In the genomic region with DNA sequence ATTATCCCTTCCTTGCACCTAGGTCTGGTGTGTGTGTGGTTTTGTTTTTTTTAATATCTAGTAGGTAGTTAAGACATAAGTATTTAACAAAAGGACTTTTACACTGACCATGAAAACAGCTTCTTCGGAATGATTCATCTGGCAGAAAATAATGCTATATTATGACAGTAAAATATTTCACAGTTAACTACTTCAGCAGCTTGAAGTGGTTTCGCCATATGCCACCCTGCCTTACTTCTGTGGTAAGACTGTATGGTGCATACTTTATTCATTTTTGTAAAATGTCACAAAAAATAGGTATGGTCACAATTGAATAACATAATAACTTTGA, we compare ENCODE assay signal across 8 cellular contexts. TPM values are rescaled to one million over a fixed set of nuclear protein-coding genes. Genes with fewer than 3 reads are reported as not detected.
DNase-seq lines count a peak whose midpoint lies in the region; ATAC-seq, FAIRE-seq and TF ChIP-seq lines count a peak whose summit lies in the region.

No MANE protein-coding gene starts in this region.

- peak overlapping the region; percentile 94 to 97 for H3K27ac ChIP-seq in A549
- peak overlapping the region; percentile 94; the same call in 1 of the 2 replicates for H3K27ac ChIP-seq in HUES64 (ENCODE audit: low read depth, low read length)
- peak overlapping the region; percentile 93 for H3K27ac ChIP-seq in muscle layer of colon (ENCODE audit: low read depth, low read length)

- TF ChIP-seq CTCF in A549 (IDR thresholded peaks at IDR 0.05) (no peak), GM20000 (IDR thresholded peaks at IDR 0.05; ENCODE audit: extremely low read depth, missing control alignments) (no peak)

- H3K4me3 ChIP-seq in A549 (peak overlapping the region; percentile 95), HUES64 (ENCODE audit: low read length) (peak overlapping the region; percentile 95), muscle layer of colon (ENCODE audit: low read depth in 1 of 2, low read length in 2 of 2) (peak overlapping the region in 1 of 2 donors; percentile 75)

- H3K9me3 ChIP-seq in A549 (no peaks in the 10 kb centered on the region), HUES64 (ENCODE audit: insufficient read depth, low read depth, low read length) (no peaks in the 10 kb centered on the region), muscle layer of colon (ENCODE audit: low read length) (no peaks in the 10 kb centered on the region)

- no peak overlapping the region for H3K27ac Mint-ChIP-seq in central memory CD8-positive, alpha-beta T cell (ENCODE audit: low read depth)

- peaks cover 6% of the 10 kb centered on the region for H3K36me3 Mint-ChIP-seq in central memory CD8-positive, alpha-beta T cell (ENCODE audit: insufficient read depth)

- no peak for ATAC-seq in A549
- ATAC-seq in central memory CD8-positive, alpha-beta T cell (replicated peaks; ENCODE audit: extremely low read depth, poor library complexity, severe bottlenecking) = no peak
- ATAC-seq in esophagus mucosa = no peak

- FAIRE-seq in A549 (lab: Jason Lieb, UNC) = no peak

- no peaks in the 10 kb centered on the region for H3K9me3 Mint-ChIP-seq in central memory CD8-positive, alpha-beta T cell

- WGBS in A549 (ENCODE audit: missing lambda C conversion rate) = 39% methylated on average over 2 of the region's 2 CpGs
- WGBS in HUES64 = no CpG with 5 or more reads among the region's 2 CpGs

- peak overlapping the region; percentile 76 for H3K4me2 ChIP-seq in A549

- CTCF ChIA-PET in A549 (lab: Yijun Ruan, JAX) = interaction anchor here (0.6 to 1.8 kb wide), 5 partner anchors 8 to 853 kb away, joined by 3 to 5 read pairs (median 3); no protein-coding TSS in a partner anchor

- H3K36me3 ChIP-seq in HUES64 (ENCODE audit: insufficient read depth, low read length) (no peaks in the 10 kb centered on the region), muscle layer of colon (ENCODE audit: insufficient read depth, low read length) (no peaks in the 10 kb centered on the region)

- DNase-seq in A549 (ENCODE audit: low read depth in 1 of 2, low spot score in 1 of 2) = no peak
- no peak for DNase-seq in central memory CD8-positive, alpha-beta T cell (ENCODE audit: low spot score in 2 of 2)
- DNase-seq in D341Med (ENCODE audit: low spot score) = no peak
- DNase-seq in GM20000 (ENCODE audit: low spot score) = no peak
- no peak for DNase-seq in activated effector memory CD4-positive, alpha-beta T cell treated with Interleukin-2 at 50 U/mL for 16 hours

- no peak for TF ChIP-seq RAD21 in A549 (conservative IDR thresholded peaks at IDR 0.05 in 1 of 2, IDR thresholded peaks at IDR 0.05 in 1 of 2)

- H3K4me1 Mint-ChIP-seq in central memory CD8-positive, alpha-beta T cell = peaks cover 26% of the 10 kb centered on the region

- peak overlapping the region; percentile 98 for H3K9ac ChIP-seq in HUES64 (ENCODE audit: low read depth, low read length)
- peak overlapping the region; percentile 76 for H3K9ac ChIP-seq in muscle layer of colon (ENCODE audit: low read length)

- H3K4me3 Mint-ChIP-seq in central memory CD8-positive, alpha-beta T cell = peak overlapping the region; percentile 85

- TF ChIP-seq EP300 in A549 (IDR thresholded peaks at IDR 0.05) = no peak

- H3K27me3 Mint-ChIP-seq in central memory CD8-positive, alpha-beta T cell = peaks cover 100% of the 10 kb centered on the region

- H3K27me3 ChIP-seq in HUES64 (ENCODE audit: insufficient read depth, low read length) = no peaks in the 10 kb centered on the region
- H3K27me3 ChIP-seq in muscle layer of colon (ENCODE audit: control insufficient read depth in 1 of 2, insufficient read depth in 2 of 2, low read length in 2 of 2) = no peaks in the 10 kb centered on the region

- H3K4me1 ChIP-seq in A549 (peaks cover 22% of the 10 kb centered on the region), HUES64 (ENCODE audit: insufficient read depth, low read length) (peaks cover 28% of the 10 kb centered on the region), muscle layer of colon (ENCODE audit: insufficient read depth, low read length) (peaks cover 24% of the 10 kb centered on the region)

- POLR2A ChIA-PET in A549 (lab: Yijun Ruan, JAX) = interaction anchor here (1.8 kb wide), 1 partner anchor 12 kb away, joined by 10 read pairs; no protein-coding TSS in a partner anchor

- no peak for TF ChIP-seq POLR2A in A549 (IDR thresholded peaks at IDR 0.05; ENCODE audit: low read length)

TF ChIP-seq in A549, 52 proteins besides CTCF, POLR2A, EP300 and RAD21:
- TF ChIP-seq, protein P1, sequence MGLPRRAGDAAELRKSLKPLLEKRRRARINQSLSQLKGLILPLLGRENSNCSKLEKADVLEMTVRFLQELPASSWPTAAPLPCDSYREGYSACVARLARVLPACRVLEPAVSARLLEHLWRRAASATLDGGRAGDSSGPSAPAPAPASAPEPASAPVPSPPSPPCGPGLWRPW (IDR thresholded peaks at IDR 0.05) = no peak
- TF ChIP-seq MYC (IDR thresholded peaks at IDR 0.05; ENCODE audit: borderline replicate concordance, low read length) = no peak
- TF ChIP-seq, protein P2, sequence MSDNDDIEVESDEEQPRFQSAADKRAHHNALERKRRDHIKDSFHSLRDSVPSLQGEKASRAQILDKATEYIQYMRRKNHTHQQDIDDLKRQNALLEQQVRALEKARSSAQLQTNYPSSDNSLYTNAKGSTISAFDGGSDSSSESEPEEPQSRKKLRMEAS (IDR thresholded peaks at IDR 0.05) = no peak
- no peak for TF ChIP-seq FOXS1 (CRISPR knock-in tag; IDR thresholded peaks at IDR 0.05)

RNA-seq across cellular contexts. Expression of gene PTPRK, which starts 0.9 kb away (rescaled TPM):
- polyA plus RNA-seq in A549 (2011; rRNA removed) (16.1 and 33.9 TPM in 2 replicates), A549 (2017; fragmentation: RNase III; extraction: RNeasy Plus Mini Kit Qiagen cat#74134 plus additional on column Dnase treatment) (11.1 to 15.2 TPM (median 14.4 TPM) in 3 replicates)
- 3.6 and 3.9 TPM in 2 replicates for polyA plus RNA-seq in A549 (2012; cell fraction: cytosol; rRNA removed)
- 7.0 and 8.8 TPM in 2 replicates for polyA plus RNA-seq in A549 (2012; cell fraction: nucleus; rRNA removed)
- 42.1 and 47.4 TPM in 2 replicates for polyA minus RNA-seq in A549 (2011; rRNA and poly(A)+ RNA removed)
- polyA plus RNA-seq in HUES64 (2013, experiment 1 of 2) = 26.5 TPM
- 24.3 TPM for polyA plus RNA-seq in HUES64 (2013, experiment 2 of 2)
- total RNA-seq in esophagus mucosa = 13.0 TPM
